Comparison of ENCODE assay signal across 8 cellular contexts in the genomic region with DNA sequence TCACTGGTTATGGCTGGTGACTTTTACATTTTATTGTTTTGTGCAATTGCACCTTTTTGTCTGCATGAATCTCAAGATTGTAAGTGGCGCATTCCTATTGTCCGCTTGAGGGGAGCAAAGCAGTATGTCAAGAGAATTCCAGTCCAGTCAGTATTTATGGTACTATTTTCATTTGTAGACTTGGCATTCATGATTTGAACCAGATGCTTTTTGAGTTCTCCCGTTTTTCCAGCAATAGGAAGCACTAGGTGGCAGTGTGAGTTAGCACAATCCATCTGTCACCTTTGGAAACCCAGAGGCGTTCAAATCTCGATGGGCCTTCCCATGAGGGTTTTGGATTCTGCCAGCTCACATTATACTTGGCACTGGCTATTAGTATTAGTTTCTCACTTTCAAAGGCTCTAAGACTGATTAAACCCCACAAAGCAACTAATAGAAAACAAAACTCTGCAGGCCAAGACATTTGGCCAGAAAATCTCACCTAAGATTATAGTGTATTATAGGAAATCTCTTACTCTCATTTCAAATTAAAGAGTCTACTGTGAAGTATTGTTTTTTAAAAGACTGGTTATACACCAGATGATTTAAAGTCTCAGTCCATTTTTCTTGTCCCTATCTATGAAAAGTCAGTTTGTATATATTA. TPM values are rescaled to one million over a fixed set of nuclear protein-coding genes. Genes with fewer than 3 reads are reported as not detected.
DNase-seq lines count a peak whose midpoint lies in the region; ATAC-seq and TF ChIP-seq lines count a peak whose summit lies in the region.

No MANE protein-coding gene starts in this region.

- no peaks in the 10 kb centered on the region for H3K9me2 ChIP-seq in neural cell (ENCODE audit: insufficient read depth, low read length)

- no peak for ATAC-seq in T-cell (replicated peaks in 1 of 4)
- ATAC-seq in HG03520 (IDR thresholded peaks at IDR 0.05; ENCODE audit: unreplicated experiment): no peak

- H3K4me3 Mint-ChIP-seq in activated naive CD4-positive, alpha-beta T cell treated with anti-CD3 and anti-CD28 coated beads, Interleukin-2, amount 10 ng/mL, durations not matched to agents 7 days and 5 days: peak overlapping the region; percentile 84
- H3K4me3 Mint-ChIP-seq in T-cell: peak overlapping the region; percentile 78 to 89 (median 80)

- no peaks in the 10 kb centered on the region for H3K9me3 ChIP-seq in neural cell (ENCODE audit: low read length)

- peak; percentile 97 for TF ChIP-seq RAD21 in neural cell (conservative IDR thresholded peaks at IDR 0.05)

- peaks cover 20% of the 10 kb centered on the region for H3K27me3 Mint-ChIP-seq in activated naive CD4-positive, alpha-beta T cell treated with anti-CD3 and anti-CD28 coated beads, Interleukin-2, amount 10 ng/mL, durations not matched to agents 7 days and 5 days
- peaks cover 6 to 44% of the 10 kb centered on the region in 2 donors for H3K27me3 Mint-ChIP-seq in T-cell

- CTCF ChIA-PET in activated naive CD4-positive, alpha-beta T cell treated with anti-CD3 and anti-CD28 coated beads, Interleukin-2, amount 10 ng/mL, durations not matched to agents 7 days and 5 days (lab: Charles Lee): interaction anchor here (0.7 to 2.5 kb wide), 7 partner anchors 30 to 416 kb away, joined by 3 to 17 read pairs (median 3); no protein-coding TSS in a partner anchor
- CTCF ChIA-PET in T-cell (lab: Charles Lee): no interaction called here

- peak; percentile 41 for DNase-seq in activated naive CD4-positive, alpha-beta T cell treated with anti-CD3 and anti-CD28 coated beads, Interleukin-2, amount 10 ng/mL, durations not matched to agents 7 days and 5 days
- DNase-seq in activated naive CD4-positive, alpha-beta T cell (lab: John Stamatoyannopoulos, UW): no peak
- DNase-seq in NB4 (ENCODE audit: low read depth) (peak; percentile 51), T-cell (no peak), fibroblast of the conjunctiva (ENCODE audit: low read depth) (peak; percentile 82), GM19238 (ENCODE audit: insufficient read length, low spot score) (no peak)

- H3K27ac Mint-ChIP-seq in activated naive CD4-positive, alpha-beta T cell treated with anti-CD3 and anti-CD28 coated beads, Interleukin-2, amount 10 ng/mL, durations not matched to agents 7 days and 5 days: peak overlapping the region; percentile 86
- no peak overlapping the region for H3K27ac Mint-ChIP-seq in T-cell

- H3K9me3 Mint-ChIP-seq in activated naive CD4-positive, alpha-beta T cell treated with anti-CD3 and anti-CD28 coated beads, Interleukin-2, amount 10 ng/mL, durations not matched to agents 7 days and 5 days: no peaks in the 10 kb centered on the region
- H3K9me3 Mint-ChIP-seq in T-cell: no peaks in the 10 kb centered on the region

- POLR2A ChIA-PET in T-cell (lab: Charles Lee): no interaction called here

- H3K4me3 ChIP-seq in NB4 (ENCODE audit: low read depth, low read length): no peak overlapping the region
- peak overlapping the region; percentile 94 for H3K4me3 ChIP-seq in neural cell (ENCODE audit: low read length)

- H4K20me1 ChIP-seq in neural cell (ENCODE audit: insufficient read depth): no peaks in the 10 kb centered on the region

- TF ChIP-seq CTCF in NB4 (IDR thresholded peaks at IDR 0.05; ENCODE audit: low read depth, low read length) (peak; percentile 33), neural cell (IDR thresholded peaks at IDR 0.05; ENCODE audit: poor library complexity, severe bottlenecking) (peak; percentile 93)

- peak overlapping the region; percentile 90 for H3K4me2 ChIP-seq in neural cell (ENCODE audit: low read length)

- H3K36me3 Mint-ChIP-seq in activated naive CD4-positive, alpha-beta T cell treated with anti-CD3 and anti-CD28 coated beads, Interleukin-2, amount 10 ng/mL, durations not matched to agents 7 days and 5 days: peaks cover 44% of the 10 kb centered on the region
- H3K36me3 Mint-ChIP-seq in T-cell: peaks cover 6% of the 10 kb centered on the region

- H3K79me2 ChIP-seq in neural cell (replicated peaks; ENCODE audit: insufficient read depth, low read length): peaks cover 20% of the 10 kb centered on the region

- peaks cover 65% of the 10 kb centered on the region for H3K4me1 Mint-ChIP-seq in activated naive CD4-positive, alpha-beta T cell treated with anti-CD3 and anti-CD28 coated beads, Interleukin-2, amount 10 ng/mL, durations not matched to agents 7 days and 5 days
- H3K4me1 Mint-ChIP-seq in T-cell: peaks cover 32 to 48% (median 46%) of the 10 kb centered on the region in 3 donors

- H3K36me3 ChIP-seq in neural cell (ENCODE audit: insufficient read depth, low read length): peaks cover 22% of the 10 kb centered on the region

- H3K27ac ChIP-seq in neural cell (ENCODE audit: low read length): peak overlapping the region; percentile 72

- H3K9ac ChIP-seq in neural cell (ENCODE audit: low read length): peak overlapping the region; percentile 89

- H2AFZ ChIP-seq in neural cell (ENCODE audit: low read depth, low read length): peak overlapping the region; percentile 70

- TF ChIP-seq POLR2A in NB4 (IDR thresholded peaks at IDR 0.05; ENCODE audit: extremely low read depth, insufficient read length): no peak

- peaks cover 14% of the 10 kb centered on the region for H3F3A ChIP-seq in neural cell (ENCODE audit: insufficient read depth, low read length, poor library complexity, severe bottlenecking)

- no peak for TF ChIP-seq EP300 in neural cell (conservative IDR thresholded peaks at IDR 0.05; ENCODE audit: poor library complexity, severe bottlenecking)

- H3K27me3 ChIP-seq in neural cell (ENCODE audit: insufficient read depth, low read depth, low read length): no peaks in the 10 kb centered on the region

TF ChIP-seq in neural cell, 6 proteins besides CTCF, POLR2A, EP300 and RAD21:
- no peak for TF ChIP-seq EZH2 (IDR thresholded peaks at IDR 0.05; ENCODE audit: borderline replicate concordance, insufficient read depth, low read length, poor library complexity, severe bottlenecking)
- TF ChIP-seq POLR2AphosphoS5 (IDR thresholded peaks at IDR 0.05): peak; percentile 20
- peak; percentile 99 for TF ChIP-seq SMC3 (conservative IDR thresholded peaks at IDR 0.05; ENCODE audit: poor library complexity)
TF ChIP-seq in neural cell: peak in this region for 2.

RNA-seq across cellular contexts. Expression of gene DACT1, which starts 2.2 kb away (rescaled TPM):
- total RNA-seq in T-cell: 10 to 100 TPM in 3 of 5 donors, 1 to 10 TPM in 2; 5.6 to 35.9 (median 10.0) TPM
- 125 TPM in 2 replicates for polyA plus RNA-seq in neural cell
- 168 and 170 TPM in 2 replicates for polyA minus RNA-seq in neural cell

Comparison
In these comparisons a context has a peak if more than half of its experiments do, and no peak if none do; other contexts are left out.
1. DNase-seq: peak in activated naive CD4-positive, alpha-beta T cell treated with anti-CD3 and anti-CD28 coated beads, Interleukin-2, amount 10 ng/mL, durations not matched to agents 7 days and 5 days (single experiment), NB4 (single experiment) and fibroblast of the conjunctiva (single experiment); none in activated naive CD4-positive, alpha-beta T cell (0 of 4), T-cell (0 of 34) and GM19238 (single experiment).